In the genomic region with DNA sequence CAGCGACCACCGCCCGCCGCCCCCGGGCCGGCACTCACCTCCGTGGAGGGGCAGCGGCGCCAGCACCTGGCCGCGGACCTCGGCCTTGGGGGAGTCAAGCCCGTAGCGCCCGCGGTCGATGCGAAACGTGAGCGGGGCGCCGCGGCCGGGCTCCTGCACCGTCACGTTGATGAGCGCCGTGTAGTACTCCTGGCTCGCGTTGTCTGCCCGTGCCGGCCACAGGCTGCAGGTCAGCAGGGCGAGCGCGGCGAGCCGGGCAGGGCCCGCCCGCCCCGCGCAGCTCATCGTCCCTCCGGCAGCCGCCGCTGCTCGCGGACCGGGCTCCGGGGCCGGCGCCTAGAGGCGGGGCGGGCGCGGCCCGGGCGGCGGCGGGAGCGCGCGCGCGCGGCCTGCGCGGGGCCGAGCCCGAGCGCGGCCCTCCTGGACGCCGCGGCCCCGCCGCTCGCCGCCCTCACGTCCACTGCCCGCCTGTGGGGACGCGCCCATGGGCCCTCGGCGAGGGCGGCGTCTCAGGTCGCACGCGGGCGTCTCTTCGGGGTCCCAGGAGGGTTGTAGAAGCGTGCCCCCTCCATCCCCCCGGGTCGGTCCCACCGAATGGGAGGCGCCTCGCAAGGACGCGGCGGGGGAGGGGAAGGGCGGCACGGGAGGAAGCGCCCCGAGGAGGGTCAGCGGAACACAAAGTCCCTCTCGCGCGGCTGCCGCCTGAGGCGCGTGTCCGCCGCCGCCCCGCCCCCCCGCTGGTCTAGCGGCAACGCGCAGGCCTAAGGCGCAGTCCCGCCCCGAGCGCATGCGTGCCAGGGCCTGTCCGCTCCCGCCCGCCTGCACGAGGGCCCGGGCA, we compare ENCODE assay signal across 1 cellular context.
TF ChIP-seq lines count a peak whose summit lies in the region.

A gene with protein sequence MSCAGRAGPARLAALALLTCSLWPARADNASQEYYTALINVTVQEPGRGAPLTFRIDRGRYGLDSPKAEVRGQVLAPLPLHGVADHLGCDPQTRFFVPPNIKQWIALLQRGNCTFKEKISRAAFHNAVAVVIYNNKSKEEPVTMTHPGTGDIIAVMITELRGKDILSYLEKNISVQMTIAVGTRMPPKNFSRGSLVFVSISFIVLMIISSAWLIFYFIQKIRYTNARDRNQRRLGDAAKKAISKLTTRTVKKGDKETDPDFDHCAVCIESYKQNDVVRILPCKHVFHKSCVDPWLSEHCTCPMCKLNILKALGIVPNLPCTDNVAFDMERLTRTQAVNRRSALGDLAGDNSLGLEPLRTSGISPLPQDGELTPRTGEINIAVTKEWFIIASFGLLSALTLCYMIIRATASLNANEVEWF (minus strand): TSS at position 342 of the 838 bp plus-strand sequence. CDS start 57 bp downstream, at position 285.

TF ChIP-seq in SK-N-SH treated with all-trans-retinoic acid at 6 μM for 48 hours, 23 proteins besides CTCF, POLR2A, EP300 and RAD21 (continued from another document):
- TF ChIP-seq, protein P1, sequence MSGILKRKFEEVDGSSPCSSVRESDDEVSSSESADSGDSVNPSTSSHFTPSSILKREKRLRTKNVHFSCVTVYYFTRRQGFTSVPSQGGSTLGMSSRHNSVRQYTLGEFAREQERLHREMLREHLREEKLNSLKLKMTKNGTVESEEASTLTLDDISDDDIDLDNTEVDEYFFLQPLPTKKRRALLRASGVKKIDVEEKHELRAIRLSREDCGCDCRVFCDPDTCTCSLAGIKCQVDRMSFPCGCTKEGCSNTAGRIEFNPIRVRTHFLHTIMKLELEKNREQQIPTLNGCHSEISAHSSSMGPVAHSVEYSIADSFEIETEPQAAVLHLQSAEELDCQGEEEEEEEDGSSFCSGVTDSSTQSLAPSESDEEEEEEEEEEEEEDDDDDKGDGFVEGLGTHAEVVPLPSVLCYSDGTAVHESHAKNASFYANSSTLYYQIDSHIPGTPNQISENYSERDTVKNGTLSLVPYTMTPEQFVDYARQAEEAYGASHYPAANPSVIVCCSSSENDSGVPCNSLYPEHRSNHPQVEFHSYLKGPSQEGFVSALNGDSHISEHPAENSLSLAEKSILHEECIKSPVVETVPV (CRISPR knock-in tag; IDR thresholded peaks at IDR 0.05): no peak
- no peak for TF ChIP-seq TOX (CRISPR knock-in tag; IDR thresholded peaks at IDR 0.05; ENCODE audit: borderline replicate concordance)
- TF ChIP-seq ZNF8 (CRISPR knock-in tag; IDR thresholded peaks at IDR 0.05): peak; percentile 59; the same call in 1 of the 2 replicates
- peak; percentile 81 for TF ChIP-seq ZNF70 (CRISPR knock-in tag; IDR thresholded peaks at IDR 0.05)
- TF ChIP-seq, protein P2, sequence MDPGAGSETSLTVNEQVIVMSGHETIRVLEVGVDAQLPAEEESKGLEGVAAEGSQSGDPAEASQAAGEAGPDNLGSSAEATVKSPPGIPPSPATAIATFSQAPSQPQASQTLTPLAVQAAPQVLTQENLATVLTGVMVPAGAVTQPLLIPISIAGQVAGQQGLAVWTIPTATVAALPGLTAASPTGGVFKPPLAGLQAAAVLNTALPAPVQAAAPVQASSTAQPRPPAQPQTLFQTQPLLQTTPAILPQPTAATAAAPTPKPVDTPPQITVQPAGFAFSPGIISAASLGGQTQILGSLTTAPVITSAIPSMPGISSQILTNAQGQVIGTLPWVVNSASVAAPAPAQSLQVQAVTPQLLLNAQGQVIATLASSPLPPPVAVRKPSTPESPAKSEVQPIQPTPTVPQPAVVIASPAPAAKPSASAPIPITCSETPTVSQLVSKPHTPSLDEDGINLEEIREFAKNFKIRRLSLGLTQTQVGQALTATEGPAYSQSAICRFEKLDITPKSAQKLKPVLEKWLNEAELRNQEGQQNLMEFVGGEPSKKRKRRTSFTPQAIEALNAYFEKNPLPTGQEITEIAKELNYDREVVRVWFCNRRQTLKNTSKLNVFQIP (CRISPR knock-in tag; IDR thresholded peaks at IDR 0.05; ENCODE audit: borderline replicate concordance, low read depth): 0 out of 2 replicates have a peak, but pooled peaks have one; percentile 33
- no peak for TF ChIP-seq RARB (CRISPR knock-in tag; IDR thresholded peaks at IDR 0.05)
- peak; percentile 96 for TF ChIP-seq ZNF565 (CRISPR knock-in tag; conservative IDR thresholded peaks at IDR 0.05; ENCODE audit: low read depth)
- TF ChIP-seq PPARA (CRISPR knock-in tag; IDR thresholded peaks at IDR 0.05; ENCODE audit: borderline replicate concordance): peak; percentile 96
- TF ChIP-seq ZFP30 (CRISPR knock-in tag; IDR thresholded peaks at IDR 0.05): peak; percentile 54
- no peak for TF ChIP-seq TCF4 (CRISPR knock-in tag; IDR thresholded peaks at IDR 0.05; ENCODE audit: borderline replicate concordance)
- TF ChIP-seq CSDC2 (CRISPR knock-in tag; IDR thresholded peaks at IDR 0.05): peak; percentile 99
- peak; percentile 91 for TF ChIP-seq ZFP3 (CRISPR knock-in tag; IDR thresholded peaks at IDR 0.05)
- TF ChIP-seq, protein P3, sequence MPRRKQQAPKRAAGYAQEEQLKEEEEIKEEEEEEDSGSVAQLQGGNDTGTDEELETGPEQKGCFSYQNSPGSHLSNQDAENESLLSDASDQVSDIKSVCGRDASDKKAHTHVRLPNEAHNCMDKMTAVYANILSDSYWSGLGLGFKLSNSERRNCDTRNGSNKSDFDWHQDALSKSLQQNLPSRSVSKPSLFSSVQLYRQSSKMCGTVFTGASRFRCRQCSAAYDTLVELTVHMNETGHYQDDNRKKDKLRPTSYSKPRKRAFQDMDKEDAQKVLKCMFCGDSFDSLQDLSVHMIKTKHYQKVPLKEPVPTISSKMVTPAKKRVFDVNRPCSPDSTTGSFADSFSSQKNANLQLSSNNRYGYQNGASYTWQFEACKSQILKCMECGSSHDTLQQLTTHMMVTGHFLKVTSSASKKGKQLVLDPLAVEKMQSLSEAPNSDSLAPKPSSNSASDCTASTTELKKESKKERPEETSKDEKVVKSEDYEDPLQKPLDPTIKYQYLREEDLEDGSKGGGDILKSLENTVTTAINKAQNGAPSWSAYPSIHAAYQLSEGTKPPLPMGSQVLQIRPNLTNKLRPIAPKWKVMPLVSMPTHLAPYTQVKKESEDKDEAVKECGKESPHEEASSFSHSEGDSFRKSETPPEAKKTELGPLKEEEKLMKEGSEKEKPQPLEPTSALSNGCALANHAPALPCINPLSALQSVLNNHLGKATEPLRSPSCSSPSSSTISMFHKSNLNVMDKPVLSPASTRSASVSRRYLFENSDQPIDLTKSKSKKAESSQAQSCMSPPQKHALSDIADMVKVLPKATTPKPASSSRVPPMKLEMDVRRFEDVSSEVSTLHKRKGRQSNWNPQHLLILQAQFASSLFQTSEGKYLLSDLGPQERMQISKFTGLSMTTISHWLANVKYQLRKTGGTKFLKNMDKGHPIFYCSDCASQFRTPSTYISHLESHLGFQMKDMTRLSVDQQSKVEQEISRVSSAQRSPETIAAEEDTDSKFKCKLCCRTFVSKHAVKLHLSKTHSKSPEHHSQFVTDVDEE (CRISPR knock-in tag; IDR thresholded peaks at IDR 0.05): peak; percentile 99
- TF ChIP-seq, protein P4, sequence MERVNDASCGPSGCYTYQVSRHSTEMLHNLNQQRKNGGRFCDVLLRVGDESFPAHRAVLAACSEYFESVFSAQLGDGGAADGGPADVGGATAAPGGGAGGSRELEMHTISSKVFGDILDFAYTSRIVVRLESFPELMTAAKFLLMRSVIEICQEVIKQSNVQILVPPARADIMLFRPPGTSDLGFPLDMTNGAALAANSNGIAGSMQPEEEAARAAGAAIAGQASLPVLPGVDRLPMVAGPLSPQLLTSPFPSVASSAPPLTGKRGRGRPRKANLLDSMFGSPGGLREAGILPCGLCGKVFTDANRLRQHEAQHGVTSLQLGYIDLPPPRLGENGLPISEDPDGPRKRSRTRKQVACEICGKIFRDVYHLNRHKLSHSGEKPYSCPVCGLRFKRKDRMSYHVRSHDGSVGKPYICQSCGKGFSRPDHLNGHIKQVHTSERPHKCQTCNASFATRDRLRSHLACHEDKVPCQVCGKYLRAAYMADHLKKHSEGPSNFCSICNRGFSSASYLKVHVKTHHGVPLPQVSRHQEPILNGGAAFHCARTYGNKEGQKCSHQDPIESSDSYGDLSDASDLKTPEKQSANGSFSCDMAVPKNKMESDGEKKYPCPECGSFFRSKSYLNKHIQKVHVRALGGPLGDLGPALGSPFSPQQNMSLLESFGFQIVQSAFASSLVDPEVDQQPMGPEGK (CRISPR knock-in tag; IDR thresholded peaks at IDR 0.05; ENCODE audit: borderline replicate concordance): peak; percentile 48; the same call in 1 of the 2 replicates
- 0 out of 2 replicates have a peak, but pooled peaks have one; percentile 76 for TF ChIP-seq BACH2 (CRISPR knock-in tag; IDR thresholded peaks at IDR 0.05; ENCODE audit: borderline replicate concordance)
- TF ChIP-seq GLIS3 (CRISPR knock-in tag; IDR thresholded peaks at IDR 0.05): peak; percentile 55; the same call in 1 of the 2 replicates
